ENCODE assay signal across 9 cellular contexts in genomic region chr6:139587469-139587868, GRCh38.
DNase-seq lines count a peak whose midpoint lies in the region; ATAC-seq, FAIRE-seq and TF ChIP-seq lines count a peak whose summit lies in the region.
"Had no signal": no experiment of that assay in that cellular context is flagged by ENCODE, and none has a peak within 500 bp of the region (broad histone marks: within the 10 kb centered on the region; RNA-seq: fewer than 3 reads in every experiment).

No MANE protein-coding gene starts in this region.

- peak overlapping the region; percentile 91 for H3K27ac Mint-ChIP-seq in Calu3 (ENCODE audit: unreplicated experiment)

- peaks cover 63% of the 10 kb centered on the region for H3K4me1 Mint-ChIP-seq in Calu3 (ENCODE audit: low read depth, unreplicated experiment)

- CTCF ChIA-PET in Calu3 (lab: Charles Lee): interaction anchor here (1.2 to 2.9 kb wide), 2 partner anchors 9 to 213 kb away, joined by 5 to 12 read pairs; partner anchors contain the start of gene CITED2

- no TSS peak for BruUV-seq in Calu3 (replicated peaks; lab: Mats Ljungman, UMichigan)

- intact Hi-C loops in Calu3 (cut with micrococcal nuclease; ENCODE audit: unreplicated experiment): loop anchor here (5.0 to 10.0 kb wide), 6 partner anchors 55 to 877 kb away; no protein-coding TSS in a partner anchor

- DNase-seq in Calu3: no peak
- peak; percentile 96 for DNase-seq in RCC 7860 (ENCODE audit: low spot score)
- DNase-seq in fibroblast of gingiva (ENCODE audit: low read depth): peak; percentile 91
- peak; percentile 96 for DNase-seq in renal cortical epithelial cell (ENCODE audit: low read depth)
- DNase-seq in stimulated activated CD4-positive, alpha-beta T cell treated with anti-CD3 and anti-CD28 coated beads, Interleukin-4, amount 100 ng/mL, for 24 hours: no peak
- DNase-seq in NK-92 treated with Interleukin-12 subunit alpha and Interleukin-12 subunit beta, amount 100 ng/mL, for 24 hours (lab: John Stamatoyannopoulos, UW): no peak
- DNase-seq: left cardiac atrium had no signal

- no peak for TF ChIP-seq CTCF in Calu3 (IDR thresholded peaks at IDR 0.05; ENCODE audit: unreplicated experiment)

- peaks cover 6% of the 10 kb centered on the region for H3K36me3 Mint-ChIP-seq in Calu3 (ENCODE audit: insufficient read depth, unreplicated experiment)

- H3K9me3 Mint-ChIP-seq in Calu3 (ENCODE audit: low read depth, unreplicated experiment): no peaks in the 10 kb centered on the region

- no peaks in the 10 kb centered on the region for H3K27me3 Mint-ChIP-seq in Calu3 (ENCODE audit: unreplicated experiment)

- FAIRE-seq in RCC 7860 (lab: Jason Lieb, UNC): peak; percentile 94

- H3K4me3 Mint-ChIP-seq in Calu3 (ENCODE audit: low read depth, unreplicated experiment): peak overlapping the region; percentile 19

- ATAC-seq in HG03175 (IDR thresholded peaks at IDR 0.05; ENCODE audit: unreplicated experiment) (no peak), GM18511 (IDR thresholded peaks at IDR 0.05; ENCODE audit: unreplicated experiment) (no peak)

Comparison
In these comparisons a context has a peak if more than half of its experiments do, and no peak if none do; other contexts are left out.
1. DNase-seq: peak in RCC 7860 (single experiment), fibroblast of gingiva (single experiment) and renal cortical epithelial cell (single experiment); none in Calu3 (single experiment), stimulated activated CD4-positive, alpha-beta T cell treated with anti-CD3 and anti-CD28 coated beads, Interleukin-4, amount 100 ng/mL, for 24 hours (single experiment) and NK-92 treated with Interleukin-12 subunit alpha and Interleukin-12 subunit beta, amount 100 ng/mL, for 24 hours (single experiment).